Comparison of ENCODE assay signal across 1 cellular context in genomic region chr6:84033523-84034451, GRCh38.
TF ChIP-seq lines count a peak whose summit lies in the region.

Gene MRAP2, plus strand, starts transcription at chr6:84033772. Its CDS starts 21,547 bp downstream, at chr6:84055319.

TF ChIP-seq in K562, 482 proteins besides CTCF, POLR2A, EP300 and RAD21 (continued from another document):
- TF ChIP-seq, protein P1, sequence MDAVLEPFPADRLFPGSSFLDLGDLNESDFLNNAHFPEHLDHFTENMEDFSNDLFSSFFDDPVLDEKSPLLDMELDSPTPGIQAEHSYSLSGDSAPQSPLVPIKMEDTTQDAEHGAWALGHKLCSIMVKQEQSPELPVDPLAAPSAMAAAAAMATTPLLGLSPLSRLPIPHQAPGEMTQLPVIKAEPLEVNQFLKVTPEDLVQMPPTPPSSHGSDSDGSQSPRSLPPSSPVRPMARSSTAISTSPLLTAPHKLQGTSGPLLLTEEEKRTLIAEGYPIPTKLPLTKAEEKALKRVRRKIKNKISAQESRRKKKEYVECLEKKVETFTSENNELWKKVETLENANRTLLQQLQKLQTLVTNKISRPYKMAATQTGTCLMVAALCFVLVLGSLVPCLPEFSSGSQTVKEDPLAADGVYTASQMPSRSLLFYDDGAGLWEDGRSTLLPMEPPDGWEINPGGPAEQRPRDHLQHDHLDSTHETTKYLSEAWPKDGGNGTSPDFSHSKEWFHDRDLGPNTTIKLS (IDR thresholded peaks at IDR 0.05; ENCODE audit: borderline replicate concordance, low read depth), result no peak
- no peak for TF ChIP-seq ZNF133 (CRISPR knock-in tag; IDR thresholded peaks at IDR 0.05)
- TF ChIP-seq GTF2A2 (tag; IDR thresholded peaks at IDR 0.05), result no peak
- TF ChIP-seq SMARCB1 (IDR thresholded peaks at IDR 0.05; ENCODE audit: insufficient read length, low read depth), result no peak
